Comparison of ENCODE assay signal across 8 cellular contexts in genomic region chr3:38479431-38480092, GRCh38. TPM values are rescaled to one million over a fixed set of nuclear protein-coding genes. Genes with fewer than 3 reads are reported as not detected.
A peak's percentile ranks its signal among the peaks of the same experiment; 100 is the strongest.
DNase-seq lines count a peak whose midpoint lies in the region; ATAC-seq, FAIRE-seq and TF ChIP-seq lines count a peak whose summit lies in the region.

No MANE protein-coding gene starts in this region.

- no peak overlapping the region for H4K8ac ChIP-seq in mesenchymal stem cell (ENCODE audit: low read length)

- peaks cover 27% of the 10 kb centered on the region for H3K79me1 ChIP-seq in mesenchymal stem cell (replicated peaks; ENCODE audit: low read length, poor library complexity, severe bottlenecking)

- DNase-seq in EH (ENCODE audit: low read depth) (peak; percentile 73), NCI-H1105 (lab: John Stamatoyannopoulos, UW) (peak; percentile 11), mesenchymal stem cell (peak; percentile 65), testis (peak; percentile 77), NCI-H226 (no peak)
- DNase-seq in activated CD4-positive, alpha-beta T cell treated with anti-CD3 and anti-CD28 coated beads, Interleukin-2, amount 10 ng/mL, durations not matched to agents 7 days and 5 days, result peak; percentile 63

- no peak overlapping the region for H3K4me3 ChIP-seq in mesenchymal stem cell (ENCODE audit: insufficient read depth in 1 of 2, low read depth in 1 of 2, low read length in 2 of 2)
- no peak overlapping the region for H3K4me3 ChIP-seq in testis

- peak; percentile 79 for ATAC-seq in GM21723 (IDR thresholded peaks at IDR 0.05; ENCODE audit: unreplicated experiment)

- POLR2A ChIA-PET in activated CD4-positive, alpha-beta T cell treated with anti-CD3 and anti-CD28 coated beads, Interleukin-2, amount 10 ng/mL, durations not matched to agents 7 days and 5 days (lab: Charles Lee), result no interaction called here

- H2BK120ac ChIP-seq in mesenchymal stem cell (ENCODE audit: low read depth, low read length), result no peak overlapping the region

- H3K27ac ChIP-seq in mesenchymal stem cell (ENCODE audit: low read length, poor library complexity, severe bottlenecking) (no peak overlapping the region), testis (no peak overlapping the region)

- no peaks in the 10 kb centered on the region for H3K9me3 ChIP-seq in mesenchymal stem cell (ENCODE audit: control insufficient read depth, low read length)
- no peaks in the 10 kb centered on the region for H3K9me3 ChIP-seq in testis

- H3K23ac ChIP-seq in mesenchymal stem cell (ENCODE audit: low read length in 2 of 2), result no peak overlapping the region

- peak; percentile 57 to 82 (median 74) for TF ChIP-seq CTCF in testis (IDR thresholded peaks at IDR 0.05)

- peak; percentile 26 for FAIRE-seq in endometrium (lab: Jason Lieb, UNC)

- no peaks in the 10 kb centered on the region for H3K4me1 Mint-ChIP-seq in activated CD4-positive, alpha-beta T cell treated with anti-CD3 and anti-CD28 coated beads, Interleukin-2, amount 10 ng/mL, durations not matched to agents 7 days and 5 days

- no peak overlapping the region for H3K4me2 ChIP-seq in mesenchymal stem cell (ENCODE audit: low read length, poor library complexity, severe bottlenecking)

- H4K91ac ChIP-seq in mesenchymal stem cell (ENCODE audit: low read length), result no peak overlapping the region

- no peak overlapping the region for H3K9ac ChIP-seq in mesenchymal stem cell (ENCODE audit: low read length)

- H3K36me3 ChIP-seq in mesenchymal stem cell (ENCODE audit: control insufficient read depth in 1 of 2, insufficient read depth in 2 of 2, low read depth in 1 of 2, low read length in 2 of 2), result peaks cover 20 to 51% of the 10 kb centered on the region in 2 experiments
- H3K36me3 ChIP-seq in testis (ENCODE audit: low read depth, missing control alignments), result no peaks in the 10 kb centered on the region

- H3K4me1 ChIP-seq in mesenchymal stem cell (ENCODE audit: control insufficient read depth, insufficient read depth, low read depth, low read length), result peaks cover 2% of the 10 kb centered on the region
- no peaks in the 10 kb centered on the region for H3K4me1 ChIP-seq in testis

- no peaks in the 10 kb centered on the region for H3K27me3 Mint-ChIP-seq in activated CD4-positive, alpha-beta T cell treated with anti-CD3 and anti-CD28 coated beads, Interleukin-2, amount 10 ng/mL, durations not matched to agents 7 days and 5 days

- H3K18ac ChIP-seq in mesenchymal stem cell (ENCODE audit: low read depth in 1 of 2, low read length in 2 of 2), result no peak overlapping the region

- peak overlapping the region; percentile 68 for H3K27ac Mint-ChIP-seq in activated CD4-positive, alpha-beta T cell treated with anti-CD3 and anti-CD28 coated beads, Interleukin-2, amount 10 ng/mL, durations not matched to agents 7 days and 5 days

- CTCF ChIA-PET in activated CD4-positive, alpha-beta T cell treated with anti-CD3 and anti-CD28 coated beads, Interleukin-2, amount 10 ng/mL, durations not matched to agents 7 days and 5 days (lab: Charles Lee), result interaction anchor here (0.6 to 4.0 kb wide), 7 partner anchors 8 to 343 kb away, joined by 3 to 28 read pairs (median 5); partner anchors contain the start of genes ACAA1, EXOG and XYLB

- no peak for TF ChIP-seq POLR2A in testis (IDR thresholded peaks at IDR 0.05)

- no peak overlapping the region for H2BK12ac ChIP-seq in mesenchymal stem cell (ENCODE audit: low read length in 2 of 2)

- no peak overlapping the region for H2AK5ac ChIP-seq in mesenchymal stem cell (ENCODE audit: low read length, severe bottlenecking)

- H2BK15ac ChIP-seq in mesenchymal stem cell (ENCODE audit: low read depth, poor library complexity, severe bottlenecking), result no peak overlapping the region

- no peak overlapping the region for H2BK5ac ChIP-seq in mesenchymal stem cell (ENCODE audit: low read depth, low read length, poor library complexity, severe bottlenecking)

- no peak overlapping the region for H3K4me3 Mint-ChIP-seq in activated CD4-positive, alpha-beta T cell treated with anti-CD3 and anti-CD28 coated beads, Interleukin-2, amount 10 ng/mL, durations not matched to agents 7 days and 5 days

- intact Hi-C loops in testis (cut with DNase I; ENCODE audit: low total_unique reads), result loop anchor here (5.0 kb wide), 1 partner anchor 132 kb away; the partner anchor contains the start of gene XYLB

- H3K27me3 ChIP-seq in mesenchymal stem cell (ENCODE audit: control insufficient read depth in 1 of 2, insufficient read depth in 1 of 2, low read length in 2 of 2), result no peaks in the 10 kb centered on the region
- no peaks in the 10 kb centered on the region for H3K27me3 ChIP-seq in testis

- no peak overlapping the region for H2AFZ ChIP-seq in mesenchymal stem cell (ENCODE audit: low read depth, low read length)

- peaks cover 17% of the 10 kb centered on the region for H3K36me3 Mint-ChIP-seq in activated CD4-positive, alpha-beta T cell treated with anti-CD3 and anti-CD28 coated beads, Interleukin-2, amount 10 ng/mL, durations not matched to agents 7 days and 5 days (ENCODE audit: low read depth)

- 86% methylated on average over 10 of the region's 10 CpGs for WGBS in mesenchymal stem cell
- WGBS in testis, 2 donors, result 72 to 77% methylated on average over 6 to 7 of the region's 10 CpGs

- H3K14ac ChIP-seq in mesenchymal stem cell (ENCODE audit: low read length in 2 of 2), result no peak overlapping the region

- no peak overlapping the region for H3K4ac ChIP-seq in mesenchymal stem cell (ENCODE audit: low read depth in 1 of 2, low read length in 2 of 2)

- no peaks in the 10 kb centered on the region for H3K9me3 Mint-ChIP-seq in activated CD4-positive, alpha-beta T cell treated with anti-CD3 and anti-CD28 coated beads, Interleukin-2, amount 10 ng/mL, durations not matched to agents 7 days and 5 days

RNA-seq across cellular contexts. Expression of gene EXOG, which starts 16.6 kb away (rescaled TPM):
- total RNA-seq in activated CD4-positive, alpha-beta T cell treated with anti-CD3 and anti-CD28 coated beads, Interleukin-2, amount 10 ng/mL, durations not matched to agents 7 days and 5 days, result 10 to 100 TPM; 25.5 to 28.1 TPM
- 8.5 TPM for polyA plus RNA-seq in mesenchymal stem cell (2013, experiment 1 of 2)
- 7.9 TPM for polyA plus RNA-seq in mesenchymal stem cell (2013, experiment 2 of 2)
- total RNA-seq in testis, result 10 to 100 TPM; 15.7 to 17.3 TPM
- 14.8 TPM for polyA plus RNA-seq in testis (ENCODE audit: insufficient read depth, low read depth, low replicate concordance)

RNA-seq across cellular contexts. Expression of gene ACVR2B, which starts 25.9 kb away (rescaled TPM):
- 1 to 10 TPM; 6.0 to 6.6 TPM for total RNA-seq in activated CD4-positive, alpha-beta T cell treated with anti-CD3 and anti-CD28 coated beads, Interleukin-2, amount 10 ng/mL, durations not matched to agents 7 days and 5 days
- polyA plus RNA-seq in mesenchymal stem cell (2013, experiment 1 of 2), result 1.2 TPM
- polyA plus RNA-seq in mesenchymal stem cell (2013, experiment 2 of 2), result 1.1 TPM
- 10 to 100 TPM; 22.9 to 24.2 TPM for total RNA-seq in testis
- 7.3 TPM for polyA plus RNA-seq in testis (ENCODE audit: insufficient read depth, low read depth, low replicate concordance)
